In genomic region chr12:69345077-69345476, GRCh38 we compare ENCODE assay signal across 22 cellular contexts. TPM values are rescaled to one million over a fixed set of nuclear protein-coding genes. Genes with fewer than 3 reads are reported as not detected.
A peak's percentile ranks its signal among the peaks of the same experiment; 100 is the strongest.
DNase-seq lines count a peak whose midpoint lies in the region; ATAC-seq and TF ChIP-seq lines count a peak whose summit lies in the region.
"Had no signal": no experiment of that assay in that cellular context is flagged by ENCODE, and none has a peak within 500 bp of the region (broad histone marks: within the 10 kb centered on the region; RNA-seq: fewer than 3 reads in every experiment).

No MANE protein-coding gene starts in this region.

- TF ChIP-seq POLR2A in body of pancreas (IDR thresholded peaks at IDR 0.05), result no peak

- H3K27ac Mint-ChIP-seq in CD14-positive monocyte, result peak overlapping the region; percentile 58 to 95 (median 81)
- H3K27ac Mint-ChIP-seq in progenitor cell of endocrine pancreas, result peak overlapping the region; percentile 7
- H3K27ac Mint-ChIP-seq: CD4-positive, alpha-beta T cell; GM23338; H9; HFFc6 had no signal

- H3K4me1 ChIP-seq in body of pancreas, result peaks cover 90% of the 10 kb centered on the region
- H3K4me1 ChIP-seq in neuronal stem cell (ENCODE audit: control insufficient read depth in 2 of 2, insufficient read depth in 1 of 2, low read depth in 1 of 2, low read length in 2 of 2), result peaks cover 0 to 3% of the 10 kb centered on the region in 2 donors

- no peak for ATAC-seq in body of pancreas
- ATAC-seq: GM12878, GM23338, HCT116 had no signal

- H2BK12ac ChIP-seq in neuronal stem cell (ENCODE audit: low read length), result no peak overlapping the region

- peaks cover 0 to 2% (median 0%) of the 10 kb centered on the region in 7 donors for H3K9me3 Mint-ChIP-seq in CD14-positive monocyte
- H3K9me3 Mint-ChIP-seq in progenitor cell of endocrine pancreas (ENCODE audit: low read depth), result no peaks in the 10 kb centered on the region
- H3K9me3 Mint-ChIP-seq: CD4-positive, alpha-beta T cell; CD8-positive, alpha-beta memory T cell; GM23338; H9; HFFc6 had no signal

- H3K27me3 Mint-ChIP-seq in CD14-positive monocyte (ENCODE audit: low read depth in 3 of 3) (no peaks in the 10 kb centered on the region), progenitor cell of endocrine pancreas (no peaks in the 10 kb centered on the region)

- H3K4me1 Mint-ChIP-seq in CD14-positive monocyte, result peaks cover 72% of the 10 kb centered on the region
- H3K4me1 Mint-ChIP-seq in progenitor cell of endocrine pancreas (ENCODE audit: low read depth), result peaks cover 57% of the 10 kb centered on the region

- H3K9ac ChIP-seq in neuronal stem cell (ENCODE audit: low read depth, low read length, poor library complexity), result no peak overlapping the region

- peak overlapping the region; percentile 5; the same call in 1 of the 2 replicates for H3K27ac ChIP-seq in HL-60 (replicated peaks)
- peak overlapping the region; percentile 32 to 94 (median 80) for H3K27ac ChIP-seq in body of pancreas
- no peak overlapping the region for H3K27ac ChIP-seq in neuronal stem cell (replicated peaks; ENCODE audit: low read length)

- H4K91ac ChIP-seq in neuronal stem cell (ENCODE audit: low read depth, low read length, poor library complexity), result no peak overlapping the region

- H2AK5ac ChIP-seq in neuronal stem cell (ENCODE audit: low read depth, low read length), result no peak overlapping the region

- H3K27me3 ChIP-seq in HL-60 (ENCODE audit: insufficient read depth, poor library complexity, severe bottlenecking) (no peaks in the 10 kb centered on the region), body of pancreas (no peaks in the 10 kb centered on the region), neuronal stem cell (ENCODE audit: control insufficient read depth in 3 of 3, insufficient read depth in 3 of 3, low read depth in 1 of 3, low read length in 3 of 3) (peaks cover 0 to 33% (median 0%) of the 10 kb centered on the region in 3 experiments)

- H3K36me3 Mint-ChIP-seq in CD14-positive monocyte, result peaks cover 2 to 4% of the 10 kb centered on the region in 2 donors
- no peaks in the 10 kb centered on the region for H3K36me3 Mint-ChIP-seq in progenitor cell of endocrine pancreas (ENCODE audit: insufficient read depth)
- H3K36me3 Mint-ChIP-seq: CD8-positive, alpha-beta memory T cell had no signal

- no peak overlapping the region for H2BK120ac ChIP-seq in neuronal stem cell (ENCODE audit: low read depth, low read length)

- H3K36me3 ChIP-seq in body of pancreas (replicated peaks in 1 of 2; ENCODE audit: insufficient read depth in 1 of 2, low read depth in 2 of 2), result no peaks in the 10 kb centered on the region
- no peaks in the 10 kb centered on the region for H3K36me3 ChIP-seq in neuronal stem cell (replicated peaks in 1 of 2; ENCODE audit: control insufficient read depth in 2 of 2, insufficient read depth in 2 of 2, low read length in 2 of 2)

- 67 to 68% methylated on average over 2 of the region's 2 CpGs for WGBS in body of pancreas, 2 donors
- WGBS in neuronal stem cell (ENCODE audit: extremely low coverage in 2 of 2, insufficient read length in 2 of 2, insufficient replicate concordance in 1 of 2), 2 donors, result no CpG with 5 or more reads among the region's 2 CpGs

- no peak overlapping the region for H2AFZ ChIP-seq in neuronal stem cell (ENCODE audit: low read length)
- H2AFZ ChIP-seq: GM23338 had no signal

- DNase-seq in CD14-positive monocyte (ENCODE audit: low spot score) (no peak), HL-60 (ENCODE audit: low read depth in 1 of 2, low spot score in 1 of 2) (no peak), body of pancreas (no peak), progenitor cell of endocrine pancreas (ENCODE audit: low spot score, unreplicated experiment) (no peak), neuronal stem cell (ENCODE audit: low spot score) (no peak), NCI-H2171 (lab: John Stamatoyannopoulos, UW) (no peak), NCI-H524 treated with DMSO at 0.1 percent for 48 hours (lab: John Stamatoyannopoulos, UW) (no peak), NCI-H2107 (lab: John Stamatoyannopoulos, UW) (no peak)
- DNase-seq: C1 segment of cervical spinal cord; CD4-positive, alpha-beta T cell; CD8-positive, alpha-beta memory T cell; DMS 273 treated with DMSO at 0.1 percent for 48 hours; DMS79; EL; GDM1; H9; HFFc6 had no signal

- TF ChIP-seq CTCF in CD14-positive monocyte (IDR thresholded peaks at IDR 0.05), result no peak
- TF ChIP-seq CTCF in HL-60 (IDR thresholded peaks at IDR 0.05; ENCODE audit: insufficient read depth, low read length), result no peak
- TF ChIP-seq CTCF in body of pancreas (IDR thresholded peaks at IDR 0.05), result no peak
- TF ChIP-seq CTCF in progenitor cell of endocrine pancreas (IDR thresholded peaks at IDR 0.05; ENCODE audit: unreplicated experiment), result no peak

- H3K4me3 Mint-ChIP-seq in CD14-positive monocyte (no peak overlapping the region), progenitor cell of endocrine pancreas (ENCODE audit: low read depth) (no peak overlapping the region)
- H3K4me3 Mint-ChIP-seq: CD4-positive, alpha-beta T cell; CD8-positive, alpha-beta memory T cell; GM23338; H9; HFFc6 had no signal

- no peaks in the 10 kb centered on the region for H3K79me1 ChIP-seq in neuronal stem cell (ENCODE audit: low read depth, low read length)

- no peak overlapping the region for H3K23ac ChIP-seq in neuronal stem cell (ENCODE audit: low read depth, low read length, poor library complexity)

- H3K14ac ChIP-seq in neuronal stem cell (ENCODE audit: low read length), result no peak overlapping the region

- no peak overlapping the region for H2BK15ac ChIP-seq in neuronal stem cell (ENCODE audit: low read length)

- no peak overlapping the region for H2BK5ac ChIP-seq in neuronal stem cell (ENCODE audit: low read length)

- H3K4ac ChIP-seq in neuronal stem cell (ENCODE audit: low read length), result no peak overlapping the region

- H4K8ac ChIP-seq in neuronal stem cell (ENCODE audit: low read depth, low read length), result no peak overlapping the region

- intact Hi-C loops in CD14-positive monocyte (cut with micrococcal nuclease), result loop anchor here in 1 of 2 donors (5.0 kb wide), 1 partner anchor 53 kb away; no protein-coding TSS in a partner anchor
- intact Hi-C loops in body of pancreas (cut with DNase I), result no loop called here

- no peak overlapping the region for H3K4me3 ChIP-seq in HL-60 (replicated peaks; ENCODE audit: insufficient read depth, low read length)
- no peak overlapping the region for H3K4me3 ChIP-seq in body of pancreas
- no peak overlapping the region for H3K4me3 ChIP-seq in neuronal stem cell (ENCODE audit: low read length in 2 of 2)
- H3K4me3 ChIP-seq: GM12878, GM23338 had no signal

- H3K4me2 ChIP-seq in neuronal stem cell (ENCODE audit: insufficient read depth, low read length, poor library complexity, severe bottlenecking), result no peak overlapping the region
- H3K4me2 ChIP-seq: GM23338 had no signal

- H3K9me3 ChIP-seq in body of pancreas, result no peaks in the 10 kb centered on the region
- no peaks in the 10 kb centered on the region for H3K9me3 ChIP-seq in neuronal stem cell (replicated peaks in 1 of 2; ENCODE audit: control insufficient read depth in 2 of 2, insufficient read depth in 1 of 2, low read depth in 1 of 2, low read length in 2 of 2)

- no peak overlapping the region for H3K18ac ChIP-seq in neuronal stem cell (ENCODE audit: low read length)

RNA-seq across cellular contexts. Expression of gene LYZ, which starts 3.1 kb away (rescaled TPM):
- over 10,000 TPM; 13,865 to 46,644 TPM for polyA plus RNA-seq in CD14-positive monocyte
- total RNA-seq in body of pancreas, result 100 to 1,000 TPM in 1 of 2 donors, 10 to 100 TPM in 1; 18.8 to 118 TPM
- total RNA-seq in progenitor cell of endocrine pancreas, result 8.8 and 11.1 TPM in 2 replicates
- 0.06 TPM for polyA plus RNA-seq in neuronal stem cell (2013, experiment 1 of 2)
- 0.04 TPM for polyA plus RNA-seq in neuronal stem cell (2013, experiment 2 of 2)
- total RNA-seq: GM23338, H4, H9, HFFc6 had no signal
- polyA plus RNA-seq: BJ; CD8-positive, alpha-beta memory T cell; GM12878; GM23338 had no signal

RNA-seq across cellular contexts. Expression of gene YEATS4, which starts 14.5 kb away (rescaled TPM):
- polyA plus RNA-seq in CD14-positive monocyte, result 10 to 100 TPM; 16.0 to 20.9 TPM
- total RNA-seq in body of pancreas (10 to 100 TPM; 14.3 to 15.8 TPM), progenitor cell of endocrine pancreas (31.3 and 32.7 TPM in 2 replicates)
- 34.2 TPM for polyA plus RNA-seq in neuronal stem cell (2013, experiment 1 of 2)
- polyA plus RNA-seq in neuronal stem cell (2013, experiment 2 of 2), result 34.2 TPM
